Comparison of ENCODE assay signal across 8 cellular contexts in the genomic region with DNA sequence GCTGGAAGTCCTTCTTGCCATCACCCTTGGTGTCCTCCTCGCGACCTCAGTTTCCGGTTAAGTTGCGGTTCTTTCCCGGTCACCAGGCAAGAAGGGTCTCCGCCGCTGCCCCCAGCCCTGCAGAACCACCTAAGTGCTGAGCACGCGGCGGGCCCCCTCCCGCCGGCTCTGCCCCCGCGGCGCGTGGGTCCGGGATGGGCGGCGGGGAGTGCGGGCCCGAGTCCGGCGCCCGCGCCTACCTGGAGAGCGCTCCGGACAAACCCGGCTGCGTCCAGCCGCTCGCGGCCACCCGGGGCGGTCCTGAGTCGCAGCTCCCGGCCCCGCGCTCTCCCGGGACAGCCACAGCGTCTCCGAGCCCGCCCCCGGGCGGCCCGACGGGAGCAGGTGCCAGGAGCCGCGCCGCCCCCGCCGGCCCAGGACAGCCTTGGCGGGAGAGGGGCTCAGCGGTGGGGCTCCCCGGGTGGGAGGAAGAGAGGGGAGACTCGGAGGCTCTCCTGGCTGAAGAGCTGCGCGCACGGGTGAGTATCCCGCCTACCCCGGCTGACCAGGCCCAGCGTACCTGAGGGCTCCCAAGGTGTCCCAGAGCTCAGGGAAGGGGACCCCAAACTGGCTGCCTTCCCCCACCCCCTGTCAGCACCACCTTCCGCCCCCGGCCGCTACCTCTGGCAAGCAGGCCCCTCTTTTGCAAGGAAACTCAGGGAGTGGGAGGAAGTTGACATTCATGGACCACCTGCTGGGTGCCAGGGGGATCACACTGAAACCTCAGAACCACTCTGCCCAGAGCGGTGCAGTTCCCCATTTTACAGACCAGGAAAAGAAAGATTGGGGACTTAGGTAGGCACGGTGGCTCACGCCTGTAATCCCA. TPM values are rescaled to one million over a fixed set of nuclear protein-coding genes. Genes with fewer than 3 reads are reported as not detected.
DNase-seq lines count a peak whose midpoint lies in the region; ATAC-seq and TF ChIP-seq lines count a peak whose summit lies in the region.

No MANE protein-coding gene starts in this region.

- no peak overlapping the region for H3K27ac ChIP-seq in OCI-LY3 (ENCODE audit: low read length)
- no peak overlapping the region for H3K27ac ChIP-seq in trophoblast cell (ENCODE audit: low read depth, low read length)

- no peaks in the 10 kb centered on the region for H3K9me3 ChIP-seq in ES-I3 (ENCODE audit: control insufficient read depth, insufficient read depth, low read length)
- H3K9me3 ChIP-seq in OCI-LY3 (ENCODE audit: insufficient read depth, low read length) = no peaks in the 10 kb centered on the region
- no peaks in the 10 kb centered on the region for H3K9me3 ChIP-seq in trophoblast cell (ENCODE audit: insufficient read depth, low read depth, low read length)

- no peak overlapping the region for H3K4ac ChIP-seq in trophoblast cell (ENCODE audit: low read depth, low read length)

- no CpG with 5 or more reads among the region's 67 CpGs for WGBS in trophoblast cell (ENCODE audit: extremely low coverage, insufficient coverage, insufficient read length)

- H3K23ac ChIP-seq in trophoblast cell (ENCODE audit: low read length) = no peak overlapping the region

- H3K14ac ChIP-seq in trophoblast cell (ENCODE audit: low read length) = no peak overlapping the region

- 0 out of 2 replicates have a peak overlapping the region, but pooled peaks have one; percentile 1 for H3K4me2 ChIP-seq in OCI-LY3 (ENCODE audit: low read length)
- peak overlapping the region; percentile 59 for H3K4me2 ChIP-seq in trophoblast cell (ENCODE audit: low read length)

- H2BK12ac ChIP-seq in trophoblast cell (ENCODE audit: low read length) = no peak overlapping the region

- peak in 1 of 2 donors; percentile 46 for DNase-seq in trophoblast cell
- DNase-seq in cortex of kidney (lab: John Stamatoyannopoulos, UW) = no peak
- DNase-seq in NCI-H2029 treated with DMSO at 0.1 percent for 48 hours (lab: John Stamatoyannopoulos, UW) = no peak
- no peak for DNase-seq in activated CD4-positive, alpha-beta memory T cell treated with anti-CD3 and anti-CD28 coated beads for 36 hours

- H2AK5ac ChIP-seq in trophoblast cell (ENCODE audit: low read length) = no peak overlapping the region

- peaks cover 90% of the 10 kb centered on the region for H4K20me1 ChIP-seq in OCI-LY3 (ENCODE audit: insufficient read depth, low read length)

- CTCF ChIA-PET in activated CD4-positive, alpha-beta memory T cell treated with anti-CD3 and anti-CD28 coated beads for 36 hours (lab: Charles Lee) = interaction anchor here (0.6 to 1.3 kb wide), 4 partner anchors 31 to 1028 kb away, joined by 3 read pairs; no protein-coding TSS in a partner anchor

- no peak overlapping the region for H3K18ac ChIP-seq in trophoblast cell (ENCODE audit: low read length)

- ATAC-seq in esophagus mucosa (peak; percentile 11), GM21526 (IDR thresholded peaks at IDR 0.05; ENCODE audit: low FRiP score, unreplicated experiment) (no peak)

- H2BK5ac ChIP-seq in trophoblast cell (ENCODE audit: low read depth, low read length, poor library complexity) = no peak overlapping the region

- H3K9ac ChIP-seq in ES-I3 (ENCODE audit: low read depth, low read length) = peak overlapping the region; percentile 72
- no peak overlapping the region for H3K9ac ChIP-seq in OCI-LY3 (ENCODE audit: low read length)
- no peak overlapping the region for H3K9ac ChIP-seq in trophoblast cell (ENCODE audit: low read length)

- intact Hi-C loops in activated CD4-positive, alpha-beta memory T cell treated with anti-CD3 and anti-CD28 coated beads for 36 hours (cut with micrococcal nuclease) = no loop called here

- H2BK120ac ChIP-seq in trophoblast cell (ENCODE audit: insufficient read depth, low read length, poor library complexity) = no peak overlapping the region

- POLR2A ChIA-PET in activated CD4-positive, alpha-beta memory T cell treated with anti-CD3 and anti-CD28 coated beads for 36 hours (lab: Charles Lee) = no interaction called here

- H4K8ac ChIP-seq in trophoblast cell (ENCODE audit: low read depth, low read length) = no peak overlapping the region

- H2AFZ ChIP-seq in OCI-LY3 (ENCODE audit: low read depth, low read length) (no peak overlapping the region), trophoblast cell (ENCODE audit: insufficient read depth, low read length, poor library complexity) (no peak overlapping the region)

- no peak overlapping the region for H3K4me3 ChIP-seq in OCI-LY3 (ENCODE audit: low read length)
- peak overlapping the region; percentile 34 for H3K4me3 ChIP-seq in trophoblast cell (ENCODE audit: low read depth, low read length)

- TF ChIP-seq CTCF in OCI-LY3 (IDR thresholded peaks at IDR 0.05; ENCODE audit: low read depth, low read length) = no peak

- no peaks in the 10 kb centered on the region for H3K36me3 Mint-ChIP-seq in activated CD4-positive, alpha-beta memory T cell treated with anti-CD3 and anti-CD28 coated beads for 36 hours

- H3K36me3 ChIP-seq in ES-I3 (ENCODE audit: insufficient read depth, low read length) (no peaks in the 10 kb centered on the region), OCI-LY3 (replicated peaks; ENCODE audit: low read depth, low read length) (peaks cover 24% of the 10 kb centered on the region), trophoblast cell (ENCODE audit: control insufficient read depth in 1 of 2, insufficient read depth in 2 of 2, low read length in 2 of 2) (no peaks in the 10 kb centered on the region)

- H3K4me1 ChIP-seq in ES-I3 (ENCODE audit: insufficient read depth, low read length) (peaks cover 9% of the 10 kb centered on the region; the same call in 1 of the 2 replicates), OCI-LY3 (ENCODE audit: low read length) (peaks cover 17% of the 10 kb centered on the region), trophoblast cell (ENCODE audit: control insufficient read depth in 1 of 2, insufficient read depth in 2 of 2, low read length in 2 of 2) (no peaks in the 10 kb centered on the region)

- H3K27me3 ChIP-seq in OCI-LY3 (ENCODE audit: low read depth, low read length) (no peaks in the 10 kb centered on the region), trophoblast cell (ENCODE audit: insufficient read depth, low read length) (peaks cover 23% of the 10 kb centered on the region)

- no peak overlapping the region for H4K12ac ChIP-seq in trophoblast cell (ENCODE audit: low read depth, low read length)

- no peaks in the 10 kb centered on the region for H3K79me1 ChIP-seq in trophoblast cell (ENCODE audit: low read length)

- no peak overlapping the region for H3K4me3 Mint-ChIP-seq in activated CD4-positive, alpha-beta memory T cell treated with anti-CD3 and anti-CD28 coated beads for 36 hours

- H4K91ac ChIP-seq in trophoblast cell (ENCODE audit: low read depth, low read length) = no peak overlapping the region

- peaks cover 21% of the 10 kb centered on the region for H3K27me3 Mint-ChIP-seq in activated CD4-positive, alpha-beta memory T cell treated with anti-CD3 and anti-CD28 coated beads for 36 hours

- no peaks in the 10 kb centered on the region for H3K9me3 Mint-ChIP-seq in activated CD4-positive, alpha-beta memory T cell treated with anti-CD3 and anti-CD28 coated beads for 36 hours

- peaks cover 92% of the 10 kb centered on the region for H3K79me2 ChIP-seq in OCI-LY3 (ENCODE audit: low read length)
- H3K79me2 ChIP-seq in trophoblast cell (ENCODE audit: control insufficient read depth, insufficient read depth, low read length, poor library complexity) = no peaks in the 10 kb centered on the region

- H3K27ac Mint-ChIP-seq in activated CD4-positive, alpha-beta memory T cell treated with anti-CD3 and anti-CD28 coated beads for 36 hours = no peak overlapping the region

- H3K4me1 Mint-ChIP-seq in activated CD4-positive, alpha-beta memory T cell treated with anti-CD3 and anti-CD28 coated beads for 36 hours (ENCODE audit: low read depth) = no peaks in the 10 kb centered on the region

RNA-seq across cellular contexts. Expression of a gene that starts 22.2 kb away (rescaled TPM):
- total RNA-seq in esophagus mucosa = 0.48 TPM
- polyA plus RNA-seq in trophoblast cell (2013) = 0.34 and 0.37 TPM in 2 replicates
- under 1 TPM; 0.15 to 0.26 TPM for total RNA-seq in activated CD4-positive, alpha-beta memory T cell treated with anti-CD3 and anti-CD28 coated beads for 36 hours

RNA-seq across cellular contexts. Expression of a gene that starts 25.7 kb away (rescaled TPM):
- 0.44 TPM for total RNA-seq in esophagus mucosa
- polyA plus RNA-seq in trophoblast cell (2013) = 0.26 and 0.36 TPM in 2 replicates
- total RNA-seq in activated CD4-positive, alpha-beta memory T cell treated with anti-CD3 and anti-CD28 coated beads for 36 hours = under 1 TPM in 1 of 2 experiments, not detected in 1; 0.10 TPM

RNA-seq across cellular contexts. Expression of a gene that starts 40.0 kb away (rescaled TPM):
- total RNA-seq in esophagus mucosa = 6.3 TPM
- 0.10 and 0.22 TPM in 2 replicates for polyA plus RNA-seq in trophoblast cell (2013)
- total RNA-seq in activated CD4-positive, alpha-beta memory T cell treated with anti-CD3 and anti-CD28 coated beads for 36 hours = 10 to 100 TPM; 38.1 to 38.4 TPM

RNA-seq across cellular contexts. Expression of a gene that starts 48.6 kb away (rescaled TPM):
- total RNA-seq in esophagus mucosa = 20.8 TPM
- 14.5 and 14.6 TPM in 2 replicates for polyA plus RNA-seq in trophoblast cell (2013)
- 10 to 100 TPM; 38.6 to 41.0 TPM for total RNA-seq in activated CD4-positive, alpha-beta memory T cell treated with anti-CD3 and anti-CD28 coated beads for 36 hours

RNA-seq across cellular contexts. Expression of a gene that starts 50.0 kb away (rescaled TPM):
- total RNA-seq in esophagus mucosa = not detected
- polyA plus RNA-seq in trophoblast cell (2013) = 0.01 and 0.03 TPM in 2 replicates
- total RNA-seq in activated CD4-positive, alpha-beta memory T cell treated with anti-CD3 and anti-CD28 coated beads for 36 hours = not detected
